In genomic region chr17:49677134-49677932, GRCh38 we compare ENCODE assay signal across 8 cellular contexts. TPM values are rescaled to one million over a fixed set of nuclear protein-coding genes. Genes with fewer than 3 reads are reported as not detected.
DNase-seq lines count a peak whose midpoint lies in the region; ATAC-seq, FAIRE-seq and TF ChIP-seq lines count a peak whose summit lies in the region.

No MANE protein-coding gene starts in this region.

- DNase-seq in 8988T, result peak; percentile 88
- peak; percentile 90 to 97 for DNase-seq in NCI-H446 (lab: John Stamatoyannopoulos, UW)
- peak; percentile 96 for DNase-seq in activated CD4-positive, CD25-positive, alpha-beta regulatory T cell treated with anti-CD3 and anti-CD28 coated beads, Interleukin-2, amount 50 U/mL, for 72 hours
- peak; percentile 94 for DNase-seq in cerebellar cortex (ENCODE audit: low spot score)
- peak; percentile 99 for DNase-seq in kidney
- peak; percentile 88 to 97 (median 91) for DNase-seq in stimulated activated CD4-positive, alpha-beta T cell treated with anti-CD3 and anti-CD28 coated beads, Interleukin-12 subunit alpha, Interleukin-12 subunit beta, amount 100 ng/mL, for 48 hours (ENCODE audit: low read depth in 2 of 3, low spot score in 1 of 3)

- TF ChIP-seq CTCF in kidney (IDR thresholded peaks at IDR 0.05; ENCODE audit: borderline replicate concordance, extremely low read depth, insufficient read depth), result no peak

- H3K27ac ChIP-seq in kidney (ENCODE audit: low read depth in 2 of 2, low read length in 2 of 2), result peak overlapping the region; percentile 98 to 99

- H3K9me3 ChIP-seq in kidney (ENCODE audit: control insufficient read depth in 1 of 2, low read length in 2 of 2), result no peaks in the 10 kb centered on the region

- ATAC-seq in GM18861 (IDR thresholded peaks at IDR 0.05; ENCODE audit: unreplicated experiment) (peak; percentile 44), HG03280 (IDR thresholded peaks at IDR 0.05; ENCODE audit: unreplicated experiment) (peak; percentile 49)

- intact Hi-C loops in kidney (cut with DNase I), result no loop called here

- peak overlapping the region; percentile 68 to 71 for H3K4me3 ChIP-seq in kidney (ENCODE audit: low read length in 2 of 2)

- H3K4me1 ChIP-seq in kidney (ENCODE audit: control insufficient read depth in 1 of 2, insufficient read depth in 1 of 2, low read depth in 1 of 2, low read length in 2 of 2), result peaks cover 13 to 27% of the 10 kb centered on the region in 2 donors

- H3K36me3 ChIP-seq in kidney (ENCODE audit: control insufficient read depth in 1 of 2, insufficient read depth in 2 of 2, low read length in 2 of 2), result no peaks in the 10 kb centered on the region

- FAIRE-seq in kidney (lab: Jason Lieb, UNC), result no peak

- H3K9ac ChIP-seq in kidney (ENCODE audit: low read length in 2 of 2), result peak overlapping the region; percentile 20 to 95

RNA-seq across cellular contexts. Expression of gene SPOP, which starts 0.6 kb away (rescaled TPM):
- 73.8 TPM for total RNA-seq in kidney
- polyA plus RNA-seq in kidney (ENCODE audit: insufficient read depth, low read depth, low replicate concordance), result 28.2 TPM

RNA-seq across cellular contexts. Expression of gene SLC35B1, which starts 30.4 kb away (rescaled TPM):
- total RNA-seq in kidney, result 56.6 TPM
- 83.7 TPM for polyA plus RNA-seq in kidney (ENCODE audit: insufficient read depth, low read depth, low replicate concordance)

Comparison
In these comparisons a context has a peak if more than half of its experiments do, and no peak if none do; other contexts are left out.
1. Peak in every context shown above with its lines: DNase-seq, ATAC-seq, H3K4me3 ChIP-seq and H3K27ac ChIP-seq.